ENCODE assay signal across 2 cellular contexts in genomic region chr12:34350092-34351041, GRCh38.
TF ChIP-seq lines count a peak whose summit lies in the region.

No MANE protein-coding gene starts in this region.

TF ChIP-seq in SK-N-SH treated with all-trans-retinoic acid at 6 μM for 48 hours, 23 proteins besides CTCF, POLR2A, EP300 and RAD21 (continued from another document):
- no peak for TF ChIP-seq TSHZ2 (CRISPR knock-in tag; IDR thresholded peaks at IDR 0.05)
- TF ChIP-seq CSDC2 (CRISPR knock-in tag; IDR thresholded peaks at IDR 0.05) = no peak
- no peak for TF ChIP-seq GLIS3 (CRISPR knock-in tag; IDR thresholded peaks at IDR 0.05)
- no peak for TF ChIP-seq ZNF8 (CRISPR knock-in tag; IDR thresholded peaks at IDR 0.05)
- TF ChIP-seq POU6F1 (CRISPR knock-in tag; IDR thresholded peaks at IDR 0.05; ENCODE audit: borderline replicate concordance, low read depth) = no peak
- TF ChIP-seq PATZ1 (CRISPR knock-in tag; IDR thresholded peaks at IDR 0.05; ENCODE audit: borderline replicate concordance) = no peak
- TF ChIP-seq RARB (CRISPR knock-in tag; IDR thresholded peaks at IDR 0.05) = no peak

TF ChIP-seq in HEK293, 187 proteins besides CTCF, POLR2A, EP300 and RAD21 (continued from another document and continues in another):
- TF ChIP-seq ZNF518A (tag by site-specific recombination; conservative IDR thresholded peaks at IDR 0.05; ENCODE audit: low read depth) (no peak), ZNF629 (tag by site-specific recombination; IDR thresholded peaks at IDR 0.05) (no peak), YY1 (tag by site-specific recombination; IDR thresholded peaks at IDR 0.05) (no peak), ZFHX2 (tag by site-specific recombination; conservative IDR thresholded peaks at IDR 0.05) (no peak), ZNF777 (tag by site-specific recombination; IDR thresholded peaks at IDR 0.05; ENCODE audit: borderline replicate concordance) (no peak), KLF10 (tag by site-specific recombination; IDR thresholded peaks at IDR 0.05) (peak; percentile 43; the same call in 1 of the 2 replicates), ZNF837 (tag by site-specific recombination; IDR thresholded peaks at IDR 0.05) (no peak), ZNF529 (tag by site-specific recombination; IDR thresholded peaks at IDR 0.05; ENCODE audit: insufficient replicate concordance) (no peak), ZNF639 (tag by site-specific recombination; IDR thresholded peaks at IDR 0.05) (no peak), ZNF174 (tag by site-specific recombination; IDR thresholded peaks at IDR 0.05) (no peak), ZNF223 (tag by site-specific recombination; IDR thresholded peaks at IDR 0.05) (no peak), ZNF140 (tag by site-specific recombination; IDR thresholded peaks at IDR 0.05) (no peak), ZNF335 (tag by site-specific recombination; conservative IDR thresholded peaks at IDR 0.05) (peak; percentile 84), ZNF274 (IDR thresholded peaks at IDR 0.05; ENCODE audit: low read length) (no peak), ZNF274 (tag by site-specific recombination; IDR thresholded peaks at IDR 0.05; ENCODE audit: borderline replicate concordance) (no peak), KLF1 (tag by site-specific recombination; IDR thresholded peaks at IDR 0.05) (no peak), ZNF548 (tag by site-specific recombination; IDR thresholded peaks at IDR 0.05) (no peak), HOXC10 (CRISPR knock-in tag; IDR thresholded peaks at IDR 0.05) (no peak), ZBTB7A (tag by site-specific recombination; IDR thresholded peaks at IDR 0.05; ENCODE audit: low read depth) (no peak), ZSCAN18 (tag by site-specific recombination; IDR thresholded peaks at IDR 0.05) (no peak), ZIC2 (tag by site-specific recombination; IDR thresholded peaks at IDR 0.05) (peak; percentile 38; the same call in 1 of the 2 replicates), RBAK (tag by site-specific recombination; IDR thresholded peaks at IDR 0.05) (no peak), ZNF623 (tag by site-specific recombination; IDR thresholded peaks at IDR 0.05) (no peak), GLIS1 (tag by site-specific recombination; IDR thresholded peaks at IDR 0.05) (no peak; the same call in 1 of the 2 replicates), ZNF24 (tag by site-specific recombination; IDR thresholded peaks at IDR 0.05) (no peak), ZNF792 (tag by site-specific recombination; IDR thresholded peaks at IDR 0.05) (no peak), ZNF184 (tag by site-specific recombination; IDR thresholded peaks at IDR 0.05) (peak; percentile 59; the same call in 1 of the 2 replicates), ZNF510 (tag by site-specific recombination; IDR thresholded peaks at IDR 0.05; ENCODE audit: insufficient replicate concordance) (no peak), ZNF596 (tag by site-specific recombination; IDR thresholded peaks at IDR 0.05) (no peak), ZNF112 (tag by site-specific recombination; IDR thresholded peaks at IDR 0.05) (no peak), ZNF585B (tag by site-specific recombination; IDR thresholded peaks at IDR 0.05) (peak; percentile 96), GLI4 (tag by site-specific recombination; IDR thresholded peaks at IDR 0.05) (no peak), ZNF449 (tag by site-specific recombination; IDR thresholded peaks at IDR 0.05) (no peak), PRDM10 (tag by site-specific recombination; IDR thresholded peaks at IDR 0.05) (peak; percentile 51), ZNF621 (tag by site-specific recombination; IDR thresholded peaks at IDR 0.05) (no peak), EGR2 (tag by site-specific recombination; IDR thresholded peaks at IDR 0.05; ENCODE audit: low read depth) (no peak), ZNF658 (tag by site-specific recombination; IDR thresholded peaks at IDR 0.05) (no peak), ZBTB6 (tag by site-specific recombination; IDR thresholded peaks at IDR 0.05) (no peak), ZNF2 (tag by site-specific recombination; IDR thresholded peaks at IDR 0.05) (no peak), ZNF580 (tag by site-specific recombination; IDR thresholded peaks at IDR 0.05) (no peak), PRDM1 (tag by site-specific recombination; IDR thresholded peaks at IDR 0.05) (no peak), HOXD13 (CRISPR knock-in tag; IDR thresholded peaks at IDR 0.05; ENCODE audit: borderline replicate concordance) (no peak), ZNF600 (tag by site-specific recombination; IDR thresholded peaks at IDR 0.05) (0 out of 2 replicates have a peak, but pooled peaks have one; percentile 41), ZNF114 (tag by site-specific recombination; IDR thresholded peaks at IDR 0.05) (no peak), KLF7 (tag by site-specific recombination; IDR thresholded peaks at IDR 0.05; ENCODE audit: borderline replicate concordance) (no peak), TCF7L2 (IDR thresholded peaks at IDR 0.05; ENCODE audit: borderline replicate concordance, low read depth, low read length) (no peak), ZBTB10 (tag by site-specific recombination; IDR thresholded peaks at IDR 0.05) (0 out of 2 replicates have a peak, but pooled peaks have one; percentile 3)
